ENCODE assay signal across 8 cellular contexts in the genomic region with DNA sequence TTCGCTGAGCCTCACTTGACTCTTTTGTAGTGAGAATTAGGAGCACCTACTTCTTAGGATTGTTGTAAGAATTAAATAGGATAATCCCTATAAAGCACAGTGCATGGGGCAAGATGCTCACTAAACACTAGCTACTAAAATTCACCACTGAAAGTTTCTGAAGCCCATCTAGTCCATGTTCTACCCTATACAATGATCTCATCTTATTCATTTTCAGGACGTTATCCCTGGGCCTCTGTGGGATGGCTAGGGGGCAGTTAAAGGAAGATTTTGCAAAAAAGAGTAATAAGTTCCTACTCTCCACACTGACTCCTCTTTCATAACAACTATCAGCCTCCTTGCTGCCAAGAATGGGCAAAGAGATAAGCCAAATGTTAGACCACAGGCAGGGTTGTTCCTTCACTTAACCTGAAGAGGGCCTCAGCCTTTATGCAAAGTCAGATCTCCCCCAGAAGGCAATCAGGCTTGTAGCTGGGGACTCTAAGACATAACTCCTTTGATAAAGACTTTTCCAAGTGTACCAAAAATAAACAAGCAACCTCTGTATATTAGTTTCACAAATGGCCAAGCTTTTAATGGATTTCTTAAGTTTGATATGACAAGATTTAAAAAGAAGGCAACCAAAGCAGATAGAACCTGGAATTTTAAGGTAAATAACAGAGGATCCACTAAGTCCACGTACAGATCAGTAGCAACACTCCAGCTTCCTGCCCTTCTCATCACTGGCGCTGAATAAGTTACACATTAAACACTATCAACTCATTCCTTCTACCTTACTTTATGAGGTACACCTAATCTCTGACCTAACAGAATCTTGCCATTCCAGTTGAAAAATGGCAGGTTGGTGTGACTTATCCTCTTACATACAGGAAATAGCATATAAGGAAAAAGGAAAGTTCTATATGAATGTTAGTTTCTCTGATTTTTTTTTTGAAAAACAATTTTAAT. TPM values are rescaled to one million over a fixed set of nuclear protein-coding genes. Genes with fewer than 3 reads are reported as not detected.
A peak's percentile ranks its signal among the peaks of the same experiment; 100 is the strongest.
DNase-seq lines count a peak whose midpoint lies in the region; ATAC-seq and TF ChIP-seq lines count a peak whose summit lies in the region.

No MANE protein-coding gene starts in this region.

- H3K4me1 Mint-ChIP-seq in CD4-positive, CD25-positive, alpha-beta regulatory T cell, result peaks cover 73 to 95% (median 82%) of the 10 kb centered on the region in 4 donors
- H3K4me1 Mint-ChIP-seq in brain, result peaks cover 40% of the 10 kb centered on the region

- no peaks in the 10 kb centered on the region for H3K9me3 Mint-ChIP-seq in CD4-positive, CD25-positive, alpha-beta regulatory T cell
- H3K9me3 Mint-ChIP-seq in brain, result no peaks in the 10 kb centered on the region

- TF ChIP-seq CTCF in brain (conservative IDR thresholded peaks at IDR 0.05), result peak; percentile 23 to 36

- peaks cover 20% of the 10 kb centered on the region for H3K36me3 Mint-ChIP-seq in CD4-positive, CD25-positive, alpha-beta regulatory T cell
- no peaks in the 10 kb centered on the region for H3K36me3 Mint-ChIP-seq in brain

- no peaks in the 10 kb centered on the region for H3K9me3 ChIP-seq in CD4-positive, CD25-positive, alpha-beta regulatory T cell (ENCODE audit: control insufficient read depth in 2 of 2, low read length in 2 of 2)
- H3K9me3 ChIP-seq in NT2/D1 (ENCODE audit: insufficient read depth, low read length), result no peaks in the 10 kb centered on the region

- no peak overlapping the region for H3K9ac ChIP-seq in NT2/D1 (ENCODE audit: insufficient read length, low read depth)

- H3K4me3 Mint-ChIP-seq in CD4-positive, CD25-positive, alpha-beta regulatory T cell, result peak overlapping the region; percentile 72 to 92 (median 88)
- H3K4me3 Mint-ChIP-seq in brain, result no peak overlapping the region

- peak overlapping the region; percentile 52 for H3K27ac ChIP-seq in CD4-positive, CD25-positive, alpha-beta regulatory T cell (ENCODE audit: insufficient read depth, low read length, poor library complexity, severe bottlenecking)

- no peaks in the 10 kb centered on the region for H3K27me3 Mint-ChIP-seq in CD4-positive, CD25-positive, alpha-beta regulatory T cell
- no peaks in the 10 kb centered on the region for H3K27me3 Mint-ChIP-seq in brain

- no peaks in the 10 kb centered on the region for H3K36me3 ChIP-seq in CD4-positive, CD25-positive, alpha-beta regulatory T cell (ENCODE audit: control insufficient read depth, insufficient read depth, low read length)
- H3K36me3 ChIP-seq in NT2/D1 (ENCODE audit: insufficient read depth, insufficient read length, low read length), result no peaks in the 10 kb centered on the region

- peak; percentile 23 to 72 (median 58) for DNase-seq in CD4-positive, CD25-positive, alpha-beta regulatory T cell
- peak; percentile 18 for DNase-seq in NT2/D1 (ENCODE audit: low read depth, low spot score)
- DNase-seq in kidney tubule cell (ENCODE audit: low spot score), result peak; percentile 88
- DNase-seq in globus pallidus (ENCODE audit: low spot score), result no peak

- peak overlapping the region; percentile 100 for H3K4me3 ChIP-seq in CD4-positive, CD25-positive, alpha-beta regulatory T cell (ENCODE audit: low read depth, low read length)
- H3K4me3 ChIP-seq in NT2/D1 (ENCODE audit: insufficient read length, low read depth), result no peak overlapping the region

- H3K27ac Mint-ChIP-seq in CD4-positive, CD25-positive, alpha-beta regulatory T cell, result peak overlapping the region; percentile 54 to 91 (median 69)
- peak overlapping the region in 1 of 5 experiments; percentile 59 for H3K27ac Mint-ChIP-seq in brain

- peaks cover 86% of the 10 kb centered on the region for H3K4me1 ChIP-seq in CD4-positive, CD25-positive, alpha-beta regulatory T cell (ENCODE audit: control insufficient read depth, insufficient read depth, low read length, poor library complexity, severe bottlenecking)
- H3K4me1 ChIP-seq in NT2/D1 (ENCODE audit: insufficient read depth, insufficient read length), result no peaks in the 10 kb centered on the region

- no peaks in the 10 kb centered on the region for H3K27me3 ChIP-seq in CD4-positive, CD25-positive, alpha-beta regulatory T cell (ENCODE audit: control insufficient read depth, insufficient read depth, low read length)
- no peaks in the 10 kb centered on the region for H3K27me3 ChIP-seq in NT2/D1 (ENCODE audit: insufficient read depth, insufficient read length)

- peak; percentile 81 to 84 for ATAC-seq in CD4-positive, CD25-positive, alpha-beta regulatory T cell (ENCODE audit: low read depth in 2 of 2)
- ATAC-seq in GM18867 (IDR thresholded peaks at IDR 0.05; ENCODE audit: unreplicated experiment), result peak; percentile 68
- ATAC-seq in HG03045 (IDR thresholded peaks at IDR 0.05; ENCODE audit: unreplicated experiment), result peak; percentile 68
- no peak for ATAC-seq in HG03342 (IDR thresholded peaks at IDR 0.05; ENCODE audit: unreplicated experiment)

RNA-seq across cellular contexts. Expression of gene ELF1, which starts 44.4 kb away (rescaled TPM):
- total RNA-seq in CD4-positive, CD25-positive, alpha-beta regulatory T cell, result 285 TPM
- 100 to 1,000 TPM; 122 to 178 (median 141) TPM for polyA plus RNA-seq in CD4-positive, CD25-positive, alpha-beta regulatory T cell
- polyA plus RNA-seq in brain (ENCODE audit: insufficient read depth, low read depth, low replicate concordance), result 12.4 TPM

Comparison
In these comparisons a context has a peak if more than half of its experiments do, and no peak if none do; other contexts are left out.
1. H3K4me3 Mint-ChIP-seq: peak in CD4-positive, CD25-positive, alpha-beta regulatory T cell (4 of 4); none in brain (0 of 5).